8 cellular contexts compared by ENCODE assay signal in genomic region chr2:38740851-38741541, GRCh38. TPM values are rescaled to one million over a fixed set of nuclear protein-coding genes. Genes with fewer than 3 reads are reported as not detected.
DNase-seq lines count a peak whose midpoint lies in the region; ATAC-seq and TF ChIP-seq lines count a peak whose summit lies in the region.

No MANE protein-coding gene starts in this region.

- no peak overlapping the region for H3K9ac ChIP-seq in GM23248
- H3K9ac ChIP-seq in PC-3 (ENCODE audit: low read length) = no peak overlapping the region

- H3K4me3 ChIP-seq in AG10803 (ENCODE audit: low read length) = no peak overlapping the region
- no peak overlapping the region for H3K4me3 ChIP-seq in GM23248
- no peak overlapping the region for H3K4me3 ChIP-seq in PC-3 (ENCODE audit: low read length)
- no peak overlapping the region for H3K4me3 ChIP-seq in lung
- no peak overlapping the region for H3K4me3 ChIP-seq in vagina

- no peaks in the 10 kb centered on the region for H3K9me3 ChIP-seq in GM23248 (ENCODE audit: low read depth)
- no peaks in the 10 kb centered on the region for H3K9me3 ChIP-seq in PC-3 (ENCODE audit: low read length)
- no peaks in the 10 kb centered on the region for H3K9me3 ChIP-seq in lung (ENCODE audit: control insufficient read depth in 2 of 2, insufficient read depth in 1 of 2, low read length in 1 of 2)
- no peaks in the 10 kb centered on the region for H3K9me3 ChIP-seq in vagina

- no peaks in the 10 kb centered on the region for H3K9me2 ChIP-seq in GM23248 (ENCODE audit: insufficient read depth)
- H3K9me2 ChIP-seq in PC-3 (replicated peaks; ENCODE audit: low read length) = no peaks in the 10 kb centered on the region

- H3K27me3 ChIP-seq in GM23248 (replicated peaks; ENCODE audit: insufficient read depth) = no peaks in the 10 kb centered on the region
- no peaks in the 10 kb centered on the region for H3K27me3 ChIP-seq in PC-3 (ENCODE audit: low read length)
- no peaks in the 10 kb centered on the region for H3K27me3 ChIP-seq in lung (ENCODE audit: control insufficient read depth, insufficient read depth)
- H3K27me3 ChIP-seq in vagina = no peaks in the 10 kb centered on the region

- H3K36me3 ChIP-seq in GM23248 (ENCODE audit: low read depth) (peaks cover 47% of the 10 kb centered on the region), PC-3 (ENCODE audit: low read depth, low read length) (peaks cover 41% of the 10 kb centered on the region), lung (ENCODE audit: control insufficient read depth in 2 of 2, insufficient read depth in 2 of 2, low read length in 2 of 2) (peaks cover 21 to 29% of the 10 kb centered on the region in 2 donors), vagina (peaks cover 0 to 29% of the 10 kb centered on the region in 2 donors)

- peaks cover 56% of the 10 kb centered on the region for H3F3A ChIP-seq in GM23248 (ENCODE audit: insufficient read depth)
- peaks cover 26% of the 10 kb centered on the region for H3F3A ChIP-seq in PC-3 (ENCODE audit: low read length, unreplicated experiment)

- in situ Hi-C loops in GM23248 (cut with MboI) = no loop called here

- POLR2A ChIA-PET in PC-3 (lab: Charles Lee; ENCODE audit: unreplicated experiment) = no interaction called here

- no peak overlapping the region for H2AFZ ChIP-seq in GM23248
- no peak overlapping the region for H2AFZ ChIP-seq in PC-3 (ENCODE audit: low read length)

- no TSS peak for BruUV-seq in PC-3 (replicated peaks; lab: Mats Ljungman, UMichigan)

- CTCF ChIA-PET in PC-3 (lab: Charles Lee) = interaction anchor here (0.6 kb wide), 1 partner anchor 52 kb away, joined by 3 read pairs; no protein-coding TSS in a partner anchor

- H3K79me2 ChIP-seq in GM23248 (ENCODE audit: insufficient read depth) (peaks cover 60% of the 10 kb centered on the region), PC-3 (ENCODE audit: low read length) (peaks cover 22% of the 10 kb centered on the region)

- DNase-seq in AG10803 (ENCODE audit: low read depth) (peak; percentile 46), GM23248 (peak; percentile 69), PC-3 (peak; percentile 72), cerebellum (ENCODE audit: low spot score) (peak; percentile 55), lung (ENCODE audit: low spot score) (no peak), vagina (ENCODE audit: extremely low spot score in 2 of 2) (no peak)

- TF ChIP-seq CTCF in AG10803 (conservative IDR thresholded peaks at IDR 0.05; ENCODE audit: low read length) = peak; percentile 54
- peak; percentile 64 for TF ChIP-seq CTCF in PC-3 (conservative IDR thresholded peaks at IDR 0.05; ENCODE audit: low read depth, low read length)
- peak; percentile 44 for TF ChIP-seq CTCF in lung (IDR thresholded peaks at IDR 0.05; ENCODE audit: control extremely low read depth, extremely low read depth)
- TF ChIP-seq CTCF in vagina (IDR thresholded peaks at IDR 0.05) = peak in 2 of 3 experiments; percentile 42 to 70

- H3K4me1 ChIP-seq in GM23248 (ENCODE audit: insufficient read depth) (no peaks in the 10 kb centered on the region), PC-3 (ENCODE audit: insufficient read depth, low read length) (no peaks in the 10 kb centered on the region), lung (ENCODE audit: control insufficient read depth in 2 of 2, insufficient read depth in 2 of 2, low read length in 2 of 2) (peaks cover 0 to 12% of the 10 kb centered on the region in 2 donors), vagina (peaks cover 12% of the 10 kb centered on the region)

- intact Hi-C loops in PC-3 (cut with micrococcal nuclease) = loop anchor here (5.0 kb wide), 2 partner anchors 36 to 96 kb away; partner anchors contain the start of gene GEMIN6
- intact Hi-C loops in vagina (cut with DNase I) = no loop called here

- no peak overlapping the region for H3K27ac ChIP-seq in GM23248
- no peak overlapping the region for H3K27ac ChIP-seq in PC-3 (ENCODE audit: low read length)
- H3K27ac ChIP-seq in lung (ENCODE audit: low read depth in 1 of 2, low read length in 1 of 2) = peak overlapping the region in 1 of 2 donors; percentile 0
- peak overlapping the region; percentile 52 for H3K27ac ChIP-seq in vagina

- TF ChIP-seq POLR2A in vagina (IDR thresholded peaks at IDR 0.05) (no peak), GM18505 (IDR thresholded peaks at IDR 0.05; ENCODE audit: borderline replicate concordance, extremely low read depth, insufficient read depth, insufficient read length) (no peak)

- H4K20me1 ChIP-seq in GM23248 (ENCODE audit: insufficient read depth) (no peaks in the 10 kb centered on the region), PC-3 (ENCODE audit: low read length) (peaks cover 42% of the 10 kb centered on the region)

- H3K4me2 ChIP-seq in GM23248 (ENCODE audit: unreplicated experiment) = no peak overlapping the region
- H3K4me2 ChIP-seq in PC-3 (ENCODE audit: low read length) = no peak overlapping the region

- ATAC-seq in PC-3 (peak; percentile 60), lung (ENCODE audit: insufficient read depth, low FRiP score) (peak; percentile 28), GM21423 (IDR thresholded peaks at IDR 0.05; ENCODE audit: unreplicated experiment) (no peak), GM18505 (IDR thresholded peaks at IDR 0.05; ENCODE audit: unreplicated experiment) (no peak)

- 59 to 65% methylated on average over 11 of the region's 11 CpGs for WGBS in GM23248 (ENCODE audit: low coverage in 1 of 2, low lambda C conversion rate in 2 of 2, missing lambda C conversion rate in 2 of 2), 2 experiments
- WGBS in lung, 2 donors = 50 to 55% methylated on average over 11 of the region's 11 CpGs

RNA-seq across cellular contexts. Expression of gene SRSF7, which starts 10.2 kb away (rescaled TPM):
- 86.5 and 95.0 TPM in 2 replicates for total RNA-seq in GM23248 (2014; rRNA removed; shearing (Covaris generic))
- polyA plus RNA-seq in GM23248 (2016; fragmentation: Nextera tagmentation; extraction: Ambion mirVana) (156 TPM in 2 replicates), lung (100 to 1,000 TPM; 151 to 155 TPM)
- total RNA-seq in PC-3 (2014; rRNA removed) (148 and 160 TPM in 2 replicates), cerebellum (109 TPM), lung (100 to 1,000 TPM in 1 of 2 donors, 10 to 100 TPM in 1; 95.1 to 108 TPM), vagina (106 TPM)

RNA-seq across cellular contexts. Expression of gene GEMIN6, which starts 37.0 kb away (rescaled TPM):
- 5.2 and 15.3 TPM in 2 replicates for total RNA-seq in GM23248 (2014; rRNA removed; shearing (Covaris generic))
- polyA plus RNA-seq in GM23248 (2016; fragmentation: Nextera tagmentation; extraction: Ambion mirVana) = 14.9 and 15.3 TPM in 2 replicates
- 13.7 and 23.8 TPM in 2 replicates for total RNA-seq in PC-3 (2014; rRNA removed)
- 10.3 TPM for total RNA-seq in cerebellum
- total RNA-seq in lung = 10 to 100 TPM; 10.6 to 11.3 TPM
- polyA plus RNA-seq in lung = 10 to 100 TPM in 1 of 2 donors, 1 to 10 TPM in 1; 7.1 to 18.5 TPM
- 5.9 TPM for total RNA-seq in vagina

Comparison
In these comparisons a context has a peak if more than half of its experiments do, and no peak if none do; other contexts are left out.
1. DNase-seq: peak in AG10803 (single experiment), GM23248 (single experiment), PC-3 (single experiment) and cerebellum (single experiment); none in lung (single experiment) and vagina (0 of 2).
2. ATAC-seq: peak in PC-3 (single experiment) and lung (single experiment); none in GM21423 (single experiment) and GM18505 (single experiment).
3. Peak in every context shown above with its lines, with median percentiles within 50 percentile points of each other: CTCF ChIP-seq.